8 cellular contexts compared by ENCODE assay signal in genomic region chr18:26656944-26657536, GRCh38.
DNase-seq lines count a peak whose midpoint lies in the region; ATAC-seq, FAIRE-seq and TF ChIP-seq lines count a peak whose summit lies in the region.

No MANE protein-coding gene starts in this region.

- intact Hi-C loops in posterior cingulate gyrus (cut with DNase I), result loop anchor here (2.0 to 5.0 kb wide), 2 partner anchors 108 to 350 kb away; partner anchors contain the start of gene KCTD1

- no peaks in the 10 kb centered on the region for H3K9me3 Mint-ChIP-seq in astrocyte (ENCODE audit: unreplicated experiment)

- no peaks in the 10 kb centered on the region for H4K20me1 ChIP-seq in astrocyte (ENCODE audit: insufficient read depth, low read length)

- H3K27me3 ChIP-seq in astrocyte (ENCODE audit: insufficient read depth, low read length), result peaks cover 28% of the 10 kb centered on the region

- no peak for TF ChIP-seq CTCF in astrocyte (IDR thresholded peaks at IDR 0.05; ENCODE audit: insufficient read depth, low read depth, low read length)

- no peaks in the 10 kb centered on the region for H3K9me3 ChIP-seq in astrocyte (ENCODE audit: insufficient read depth, low read depth, low read length)

- no peak for TF ChIP-seq POLR2A in GM12892 (IDR thresholded peaks at IDR 0.05; ENCODE audit: low read depth, low read length)

- peak overlapping the region; percentile 97 for H3K4me3 Mint-ChIP-seq in astrocyte (ENCODE audit: unreplicated experiment)

- H3K27me3 Mint-ChIP-seq in astrocyte (ENCODE audit: low read depth, unreplicated experiment), result peaks cover 12% of the 10 kb centered on the region

- H3K36me3 Mint-ChIP-seq in astrocyte (ENCODE audit: low read depth, unreplicated experiment), result no peaks in the 10 kb centered on the region

- peaks cover 12% of the 10 kb centered on the region for H3K4me1 ChIP-seq in astrocyte (ENCODE audit: insufficient read depth, low read length)

- FAIRE-seq in GM12892 (lab: Jason Lieb, UNC), result no peak
- no peak for FAIRE-seq in astrocyte (lab: Jason Lieb, UNC)

- DNase-seq in AG08396 (ENCODE audit: low spot score), result peak; percentile 83
- peak; percentile 51 for DNase-seq in GM12892 (ENCODE audit: insufficient read length)
- peak; percentile 54 for DNase-seq in NCI-H82 treated with DMSO at 0.1 percent for 48 hours (lab: John Stamatoyannopoulos, UW; ENCODE audit: unreplicated experiment)
- peak; percentile 41 for DNase-seq in astrocyte (ENCODE audit: low read depth)
- peak; percentile 55 for DNase-seq in hepatic stellate cell (ENCODE audit: low spot score)
- DNase-seq in posterior cingulate gyrus, result peak; percentile 55 to 96 (median 73)

- peak overlapping the region; percentile 94 for H2AFZ ChIP-seq in astrocyte (ENCODE audit: low read depth, low read length)

- peaks cover 6% of the 10 kb centered on the region for H3K4me1 Mint-ChIP-seq in astrocyte (ENCODE audit: low read depth, unreplicated experiment)

- H3K4me2 ChIP-seq in astrocyte (ENCODE audit: low read length), result peak overlapping the region; percentile 99

- no peaks in the 10 kb centered on the region for H3K36me3 ChIP-seq in astrocyte (ENCODE audit: insufficient read depth, low read length)

- H3K9ac ChIP-seq in astrocyte (ENCODE audit: low read length), result peak overlapping the region; percentile 80

- H3K4me3 ChIP-seq in astrocyte (ENCODE audit: insufficient read depth, low read depth, low read length), result peak overlapping the region; percentile 80

- no peaks in the 10 kb centered on the region for H3K79me2 ChIP-seq in astrocyte (ENCODE audit: insufficient read depth, low read length)

- ATAC-seq in HG03135 (IDR thresholded peaks at IDR 0.05; ENCODE audit: unreplicated experiment) (peak; percentile 59), HG02973 (IDR thresholded peaks at IDR 0.05; ENCODE audit: unreplicated experiment) (no peak)

- H3K27ac ChIP-seq in astrocyte (ENCODE audit: low read depth, low read length), result no peak overlapping the region

- peak overlapping the region; percentile 81 for H3K27ac Mint-ChIP-seq in astrocyte (ENCODE audit: unreplicated experiment)
